10 cellular contexts compared by ENCODE assay signal in the genomic region with DNA sequence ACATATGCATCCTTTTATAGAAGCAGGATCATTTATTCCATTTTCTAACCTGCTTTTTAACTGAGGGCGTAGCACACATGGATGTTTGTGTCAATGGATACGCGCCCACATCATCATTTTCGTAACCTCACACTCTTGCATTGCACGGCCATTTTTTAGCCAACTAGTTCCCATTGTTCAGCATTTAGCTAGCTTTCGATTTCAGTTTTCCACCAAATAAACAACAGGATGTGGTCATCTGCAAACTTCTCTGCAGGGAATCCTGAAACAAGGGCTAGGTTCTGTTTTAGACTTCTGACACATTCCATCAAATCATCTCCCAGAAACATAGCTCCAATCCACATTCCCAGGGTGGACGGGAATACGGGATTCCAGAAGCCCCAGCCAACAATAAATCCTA. TPM values are rescaled to one million over a fixed set of nuclear protein-coding genes. Genes with fewer than 3 reads are reported as not detected.
DNase-seq lines count a peak whose midpoint lies in the region; ATAC-seq and TF ChIP-seq lines count a peak whose summit lies in the region.
"Had no signal": no experiment of that assay in that cellular context is flagged by ENCODE, and none has a peak within 500 bp of the region (broad histone marks: within the 10 kb centered on the region; RNA-seq: fewer than 3 reads in every experiment).

No MANE protein-coding gene starts in this region.

- no peak overlapping the region for H3K27ac Mint-ChIP-seq in chondrocyte (ENCODE audit: unreplicated experiment)

- DNase-seq in EH (ENCODE audit: low read depth) (peak; percentile 89), RPMI8226 (peak; percentile 75), epidermal melanocyte (ENCODE audit: insufficient read length, low spot score) (peak; percentile 44), skeletal muscle cell (ENCODE audit: low read depth) (peak; percentile 20), NCI-H510A treated with DMSO at 0.1 percent for 48 hours (lab: John Stamatoyannopoulos, UW) (no peak), chondrocyte (ENCODE audit: low spot score) (no peak), HUDEP-2 (lab: John Stamatoyannopoulos, UW; ENCODE audit: unreplicated experiment in 76 of 76) (no peak)

- no peak for ATAC-seq in GM18861 (IDR thresholded peaks at IDR 0.05; ENCODE audit: unreplicated experiment)

- no peak for TF ChIP-seq CTCF in chondrocyte (IDR thresholded peaks at IDR 0.05)

- no peak overlapping the region for H3K4me3 ChIP-seq in skeletal muscle cell (ENCODE audit: low read depth, low read length)
- H3K4me3 ChIP-seq: SK-N-MC had no signal

- no peak overlapping the region for H3K4me3 Mint-ChIP-seq in chondrocyte (ENCODE audit: unreplicated experiment)
- H3K4me3 Mint-ChIP-seq: brain had no signal

- H3K9me3 Mint-ChIP-seq in chondrocyte (ENCODE audit: low read depth), result no peaks in the 10 kb centered on the region
- H3K9me3 Mint-ChIP-seq: brain had no signal

- no peaks in the 10 kb centered on the region for H3K27me3 Mint-ChIP-seq in chondrocyte (ENCODE audit: low read depth)
- H3K27me3 Mint-ChIP-seq: brain had no signal

- no peaks in the 10 kb centered on the region for H3K36me3 Mint-ChIP-seq in chondrocyte (ENCODE audit: low read depth)
- H3K36me3 Mint-ChIP-seq: brain had no signal

- H3K4me1 Mint-ChIP-seq in chondrocyte (ENCODE audit: low read depth), result peaks cover 14% of the 10 kb centered on the region

RNA-seq across cellular contexts. Expression of a gene that starts 6.4 kb away (rescaled TPM):
- total RNA-seq in chondrocyte, result 6.2 to 10.1 TPM (median 9.0 TPM) in 3 replicates

RNA-seq across cellular contexts. Expression of a gene that starts 37.2 kb away (rescaled TPM):
- 0.28 to 0.68 TPM (median 0.52 TPM) in 3 replicates for total RNA-seq in chondrocyte

Comparison
In these comparisons a context has a peak if more than half of its experiments do, and no peak if none do; other contexts are left out.
1. DNase-seq: peak in EH (single experiment), RPMI8226 (single experiment), epidermal melanocyte (single experiment) and skeletal muscle cell (single experiment); none in NCI-H510A treated with DMSO at 0.1 percent for 48 hours (single experiment), chondrocyte (single experiment) and HUDEP-2 (0 of 76).